32 cellular contexts compared by ENCODE assay signal in the genomic region with DNA sequence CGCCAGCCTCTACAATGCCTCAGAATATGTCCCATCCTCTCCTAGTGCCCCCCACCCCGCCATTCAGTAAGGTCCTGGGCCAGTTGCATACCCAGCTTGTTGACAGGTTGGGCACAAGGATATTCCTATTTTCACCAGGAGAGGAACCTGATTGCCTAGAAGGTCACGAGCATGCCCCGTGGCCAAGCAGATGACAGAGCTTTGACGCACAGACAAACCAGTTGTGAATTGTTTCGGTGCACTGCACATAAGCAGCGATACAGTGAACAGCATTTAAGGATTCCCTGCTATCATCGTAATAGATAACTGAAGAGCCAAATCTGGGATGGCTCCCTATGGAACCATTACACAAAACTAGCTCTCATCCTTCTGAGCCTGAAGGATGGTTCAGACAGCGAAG. TPM values are rescaled to one million over a fixed set of nuclear protein-coding genes. Genes with fewer than 3 reads are reported as not detected.
"Had no signal": no experiment of that assay in that cellular context is flagged by ENCODE, and none has a peak within 500 bp of the region (broad histone marks: within the 10 kb centered on the region; RNA-seq: fewer than 3 reads in every experiment).

No MANE protein-coding gene starts in this region.

- H3K4me3 Mint-ChIP-seq: stimulated activated effector memory CD8-positive, alpha-beta T cell treated with anti-CD3 and anti-CD28 coated beads, Interleukin-12 subunit alpha, Interleukin-12 subunit beta, amount 100 ng/mL, for 72 hours; stimulated activated memory B cell treated with anti-CD40 and anti-IgM and Interleukin-4, amounts not matched to agents 10 μg/mL and 1 μg/mL and 100 μg/mL, for 72 hours; stimulated activated naive B cell treated with anti-CD40 and anti-IgM and Interleukin-4, amounts not matched to agents 10 μg/mL and 1 μg/mL and 100 μg/mL, for 72 hours; stimulated activated naive CD8-positive, alpha-beta T cell treated with anti-CD3 and anti-CD28 coated beads, Interleukin-15, amount 100 ng/mL, for 72 hours; stimulated activated naive CD8-positive, alpha-beta T cell treated with anti-CD3 and anti-CD28 coated beads, Interleukin-15, Interleukin-2, amounts not matched to agents 100 ng/mL and 50 ng/mL, for 24 hours; type B pancreatic cell had no signal

- H3K36me3 Mint-ChIP-seq: stimulated activated effector memory CD8-positive, alpha-beta T cell treated with anti-CD3 and anti-CD28 coated beads, Interleukin-12 subunit alpha, Interleukin-12 subunit beta, amount 100 ng/mL, for 72 hours; stimulated activated memory B cell treated with anti-CD40 and anti-IgM and Interleukin-4, amounts not matched to agents 10 μg/mL and 1 μg/mL and 100 μg/mL, for 72 hours; stimulated activated naive B cell treated with anti-CD40 and anti-IgM and Interleukin-4, amounts not matched to agents 10 μg/mL and 1 μg/mL and 100 μg/mL, for 72 hours; type B pancreatic cell had no signal

- H3K27ac Mint-ChIP-seq: stimulated activated effector memory CD8-positive, alpha-beta T cell treated with anti-CD3 and anti-CD28 coated beads, Interleukin-12 subunit alpha, Interleukin-12 subunit beta, amount 100 ng/mL, for 72 hours; stimulated activated memory B cell treated with anti-CD40 and anti-IgM and Interleukin-4, amounts not matched to agents 10 μg/mL and 1 μg/mL and 100 μg/mL, for 72 hours; stimulated activated naive B cell treated with anti-CD40 and anti-IgM and Interleukin-4, amounts not matched to agents 10 μg/mL and 1 μg/mL and 100 μg/mL, for 72 hours; stimulated activated naive CD8-positive, alpha-beta T cell treated with anti-CD3 and anti-CD28 coated beads, Interleukin-15, amount 100 ng/mL, for 72 hours; stimulated activated naive CD8-positive, alpha-beta T cell treated with anti-CD3 and anti-CD28 coated beads, Interleukin-15, Interleukin-2, amounts not matched to agents 100 ng/mL and 50 ng/mL, for 24 hours; type B pancreatic cell had no signal

- ATAC-seq: stimulated activated effector memory CD8-positive, alpha-beta T cell treated with anti-CD3 and anti-CD28 coated beads, Interleukin-12 subunit alpha, Interleukin-12 subunit beta, amount 100 ng/mL, for 72 hours; stimulated activated memory B cell treated with anti-CD40 and anti-IgM and Interleukin-4, amounts not matched to agents 10 μg/mL and 1 μg/mL and 100 μg/mL, for 72 hours; stimulated activated naive B cell treated with anti-CD40 and anti-IgM and Interleukin-4, amounts not matched to agents 10 μg/mL and 1 μg/mL and 100 μg/mL, for 72 hours; stimulated activated naive CD8-positive, alpha-beta T cell treated with anti-CD3 and anti-CD28 coated beads, Interleukin-15, amount 100 ng/mL, for 72 hours; stimulated activated naive CD8-positive, alpha-beta T cell treated with anti-CD3 and anti-CD28 coated beads, Interleukin-15, Interleukin-2, amounts not matched to agents 100 U/mL and 50 U/mL, for 24 hours; upper lobe of right lung had no signal

- H3K4me1 Mint-ChIP-seq: stimulated activated effector memory CD8-positive, alpha-beta T cell treated with anti-CD3 and anti-CD28 coated beads, Interleukin-12 subunit alpha, Interleukin-12 subunit beta, amount 100 ng/mL, for 72 hours; stimulated activated memory B cell treated with anti-CD40 and anti-IgM and Interleukin-4, amounts not matched to agents 10 μg/mL and 1 μg/mL and 100 μg/mL, for 72 hours; stimulated activated naive B cell treated with anti-CD40 and anti-IgM and Interleukin-4, amounts not matched to agents 10 μg/mL and 1 μg/mL and 100 μg/mL, for 72 hours; stimulated activated naive CD8-positive, alpha-beta T cell treated with anti-CD3 and anti-CD28 coated beads, Interleukin-15, amount 100 ng/mL, for 72 hours had no signal

- H3K9me3 Mint-ChIP-seq: stimulated activated effector memory CD8-positive, alpha-beta T cell treated with anti-CD3 and anti-CD28 coated beads, Interleukin-12 subunit alpha, Interleukin-12 subunit beta, amount 100 ng/mL, for 72 hours; stimulated activated memory B cell treated with anti-CD40 and anti-IgM and Interleukin-4, amounts not matched to agents 10 μg/mL and 1 μg/mL and 100 μg/mL, for 72 hours; stimulated activated naive B cell treated with anti-CD40 and anti-IgM and Interleukin-4, amounts not matched to agents 10 μg/mL and 1 μg/mL and 100 μg/mL, for 72 hours; stimulated activated naive CD8-positive, alpha-beta T cell treated with anti-CD3 and anti-CD28 coated beads, Interleukin-15, amount 100 ng/mL, for 72 hours; stimulated activated naive CD8-positive, alpha-beta T cell treated with anti-CD3 and anti-CD28 coated beads, Interleukin-15, Interleukin-2, amounts not matched to agents 100 ng/mL and 50 ng/mL, for 24 hours; type B pancreatic cell had no signal

- DNase-seq: stimulated activated CD4-positive, alpha-beta T cell treated with anti-CD3 and anti-CD28 coated beads, Interleukin-2, amount 100 ng/mL, for 48 hours; stimulated activated CD4-positive, alpha-beta T cell treated with anti-CD3 and anti-CD28 coated beads, Interleukin-4, amount 100 ng/mL, for 1 hour; stimulated activated CD4-positive, alpha-beta T cell treated with anti-CD3 and anti-CD28 coated beads, Interleukin-4, amount 100 ng/mL, for 24 hours; stimulated activated CD4-positive, alpha-beta T cell treated with anti-CD3 and anti-CD28 coated beads, Interleukin-4, amount 100 ng/mL, for 4 hours; stimulated activated CD8-positive, alpha-beta memory T cell treated with anti-CD3 and anti-CD28 coated beads, Interleukin-4, amount 100 ng/mL, for 48 hours; stimulated activated naive B cell treated with anti-CD40 and anti-IgM and Interleukin-4, amounts not matched to agents 10 μg/mL and 1 μg/mL and 100 μg/mL, for 72 hours; stimulated activated naive CD4-positive, alpha-beta T cell; stimulated activated naive CD4-positive, alpha-beta T cell treated with Interleukin-2 at 50 U/mL for 16 hours; stimulated activated naive CD8-positive, alpha-beta T cell treated with anti-CD3 and anti-CD28 coated beads, Interleukin-15, amount 100 ng/mL, for 72 hours; stimulated activated naive CD8-positive, alpha-beta T cell treated with anti-CD3 and anti-CD28 coated beads, Interleukin-15, Interleukin-2, amounts not matched to agents 100 U/mL and 50 U/mL, for 24 hours; stomach; substantia nigra; testis; thyroid gland; tibial artery; transverse colon; trophoblast cell; upper lobe of left lung; upper lobe of right lung; uterus had no signal

RNA-seq across cellular contexts. Expression of gene LELP1, which starts 3.4 kb away (rescaled TPM):
- total RNA-seq: stomach, subcutaneous adipose tissue, suprapubic skin, temporal lobe, thoracic aorta, tibial nerve, transverse colon, upper lobe of left lung, upper lobe of right lung, ureter, urinary bladder, uterus, vagina had no signal
- polyA plus RNA-seq: stomach, urinary bladder had no signal

RNA-seq across cellular contexts. Expression of gene PRR9, which starts 10.8 kb away (rescaled TPM):
- total RNA-seq: stomach, subcutaneous adipose tissue, thoracic aorta, thyroid gland, tibial nerve, transverse colon, upper lobe of left lung, upper lobe of right lung, ureter, urinary bladder, uterus, vagina had no signal
- polyA plus RNA-seq: stomach, urinary bladder had no signal

RNA-seq across cellular contexts. Expression of gene LORICRIN, which starts 52.9 kb away (rescaled TPM):
- total RNA-seq: stomach, subcutaneous adipose tissue, thoracic aorta, thyroid gland, transverse colon, upper lobe of left lung, upper lobe of right lung, ureter, urinary bladder, uterus, vagina had no signal
- polyA plus RNA-seq: stomach, urinary bladder had no signal

RNA-seq across cellular contexts. Expression of gene SPRR2G, which starts 55.9 kb away (rescaled TPM):
- total RNA-seq: stomach, subcutaneous adipose tissue, temporal lobe, testis, thoracic aorta, thyroid gland, tibial nerve, transverse colon, upper lobe of left lung, upper lobe of right lung, ureter, urinary bladder, uterus, vagina had no signal
- polyA plus RNA-seq: urinary bladder had no signal
